Comparison of ENCODE assay signal across 23 cellular contexts in the genomic region with DNA sequence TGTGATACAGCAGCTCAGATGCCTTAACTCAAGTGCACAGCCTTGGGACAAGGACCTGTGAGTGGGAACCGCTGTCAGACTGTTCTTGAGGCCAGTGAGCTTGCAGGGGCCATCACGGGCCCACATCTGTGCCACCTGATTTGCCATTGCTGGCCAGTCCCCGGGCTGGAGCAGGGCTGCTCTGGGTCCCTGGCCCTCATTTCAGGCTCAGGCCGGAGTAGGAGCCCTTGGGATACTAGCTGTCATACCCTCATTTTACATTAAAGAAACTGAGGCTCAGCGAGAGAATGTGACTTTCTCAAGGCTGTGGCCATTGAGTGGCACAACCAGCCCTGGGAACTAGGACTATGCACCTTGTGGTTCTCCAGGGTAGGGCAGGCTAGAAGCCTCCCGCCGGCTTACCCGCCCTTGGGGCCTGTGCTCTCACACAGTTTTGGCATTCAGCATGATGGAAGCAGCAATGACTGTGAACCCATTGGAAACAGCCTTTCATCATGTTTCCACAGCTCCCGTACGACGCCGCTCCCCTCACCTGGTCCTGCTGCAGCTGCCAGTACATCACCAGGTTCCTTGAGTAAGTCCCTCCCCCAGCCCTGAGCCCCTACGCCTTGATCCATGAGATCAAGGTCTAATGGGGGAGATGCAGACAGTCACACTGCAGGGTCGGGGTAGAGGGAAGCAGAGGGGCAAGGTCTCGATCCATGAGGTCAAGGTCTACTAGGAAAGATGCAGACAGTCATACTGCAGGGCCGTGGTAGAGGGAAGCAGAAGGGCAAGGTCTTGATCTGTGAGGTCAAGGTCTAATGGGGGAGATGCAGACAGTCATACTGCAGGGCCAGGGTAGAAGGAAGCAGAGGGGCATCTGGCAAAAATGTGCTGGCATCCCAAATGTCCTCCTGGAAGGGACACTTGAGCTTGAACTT. TPM values are rescaled to one million over a fixed set of nuclear protein-coding genes. Genes with fewer than 3 reads are reported as not detected.
A peak's percentile ranks its signal among the peaks of the same experiment; 100 is the strongest.
DNase-seq lines count a peak whose midpoint lies in the region; FAIRE-seq and TF ChIP-seq lines count a peak whose summit lies in the region.
"Had no signal": no experiment of that assay in that cellular context is flagged by ENCODE, and none has a peak within 500 bp of the region (broad histone marks: within the 10 kb centered on the region; RNA-seq: fewer than 3 reads in every experiment).

No MANE protein-coding gene starts in this region.

- TF ChIP-seq CTCF in GM12875 (IDR thresholded peaks at IDR 0.05; ENCODE audit: borderline replicate concordance, insufficient read depth, low read depth, low read length) (peak; percentile 12; the same call in 1 of the 2 replicates), glutamatergic neuron (IDR thresholded peaks at IDR 0.05; ENCODE audit: partially characterized antibody, unreplicated experiment) (peak; percentile 16), suprapubic skin (IDR thresholded peaks at IDR 0.05) (no peak)

- no peaks in the 10 kb centered on the region for H3K36me3 ChIP-seq in suprapubic skin
- H3K36me3 ChIP-seq: neutrophil, Peyer's patch, SJCRH30, uterus had no signal

- H3K4me3 ChIP-seq in GM12875 (ENCODE audit: low read depth, low read length) = no peak overlapping the region
- no peak overlapping the region for H3K4me3 ChIP-seq in suprapubic skin
- H3K4me3 ChIP-seq: Peyer's patch, SJCRH30, uterus had no signal

- intact Hi-C loops in activated CD4-positive, alpha-beta memory T cell treated with anti-CD3 and anti-CD28 coated beads for 36 hours (cut with micrococcal nuclease) = no loop called here

- peaks cover 12% of the 10 kb centered on the region for H3K9me3 Mint-ChIP-seq in activated CD4-positive, alpha-beta memory T cell treated with anti-CD3 and anti-CD28 coated beads for 36 hours
- H3K9me3 Mint-ChIP-seq in glutamatergic neuron (ENCODE audit: unreplicated experiment) = peaks cover 3% of the 10 kb centered on the region
- H3K9me3 Mint-ChIP-seq: activated naive CD4-positive, alpha-beta T cell treated with anti-CD3 and anti-CD28 coated beads, Interleukin-2, amount 50 U/mL, for 24 hours; CD4-positive, alpha-beta T cell had no signal

- POLR2A ChIA-PET in activated CD4-positive, alpha-beta memory T cell treated with anti-CD3 and anti-CD28 coated beads for 36 hours (lab: Charles Lee) = no interaction called here

- H3K9me3 ChIP-seq in suprapubic skin = no peaks in the 10 kb centered on the region
- H3K9me3 ChIP-seq: neutrophil, Peyer's patch, SJCRH30, uterus had no signal

- CTCF ChIA-PET in activated CD4-positive, alpha-beta memory T cell treated with anti-CD3 and anti-CD28 coated beads for 36 hours (lab: Charles Lee) = no interaction called here

- peaks cover 8% of the 10 kb centered on the region for H3K36me3 Mint-ChIP-seq in activated CD4-positive, alpha-beta memory T cell treated with anti-CD3 and anti-CD28 coated beads for 36 hours
- no peaks in the 10 kb centered on the region for H3K36me3 Mint-ChIP-seq in glutamatergic neuron (ENCODE audit: unreplicated experiment)

- H3K27ac ChIP-seq in suprapubic skin = no peak overlapping the region
- H3K27ac ChIP-seq: neutrophil, Peyer's patch, SJCRH30, uterus had no signal

- H3K27ac Mint-ChIP-seq in activated CD4-positive, alpha-beta memory T cell treated with anti-CD3 and anti-CD28 coated beads for 36 hours = no peak overlapping the region
- H3K27ac Mint-ChIP-seq in glutamatergic neuron (ENCODE audit: unreplicated experiment) = no peak overlapping the region
- H3K27ac Mint-ChIP-seq: activated naive CD4-positive, alpha-beta T cell treated with anti-CD3 and anti-CD28 coated beads, Interleukin-2, amount 50 U/mL, for 24 hours; CD4-positive, alpha-beta T cell; T-cell had no signal

- no peak for TF ChIP-seq EP300 in suprapubic skin (IDR thresholded peaks at IDR 0.05)

- no peak overlapping the region for H3K4me3 Mint-ChIP-seq in activated CD4-positive, alpha-beta memory T cell treated with anti-CD3 and anti-CD28 coated beads for 36 hours
- no peak overlapping the region for H3K4me3 Mint-ChIP-seq in glutamatergic neuron (ENCODE audit: unreplicated experiment)
- H3K4me3 Mint-ChIP-seq: activated naive CD4-positive, alpha-beta T cell treated with anti-CD3 and anti-CD28 coated beads, Interleukin-2, amount 50 U/mL, for 24 hours; CD4-positive, alpha-beta T cell; T-cell had no signal

- no peaks in the 10 kb centered on the region for H3K27me3 Mint-ChIP-seq in activated CD4-positive, alpha-beta memory T cell treated with anti-CD3 and anti-CD28 coated beads for 36 hours
- H3K27me3 Mint-ChIP-seq in glutamatergic neuron (ENCODE audit: unreplicated experiment) = peaks cover 6% of the 10 kb centered on the region
- H3K27me3 Mint-ChIP-seq: activated naive CD4-positive, alpha-beta T cell treated with anti-CD3 and anti-CD28 coated beads, Interleukin-2, amount 50 U/mL, for 24 hours; CD4-positive, alpha-beta T cell; T-cell had no signal

- WGBS in suprapubic skin = 79% methylated on average over 12 of the region's 16 CpGs

- peaks cover 9% of the 10 kb centered on the region for H3K4me1 Mint-ChIP-seq in activated CD4-positive, alpha-beta memory T cell treated with anti-CD3 and anti-CD28 coated beads for 36 hours (ENCODE audit: low read depth)
- H3K4me1 Mint-ChIP-seq in glutamatergic neuron (ENCODE audit: low read depth, unreplicated experiment) = peaks cover 8% of the 10 kb centered on the region
- H3K4me1 Mint-ChIP-seq: activated naive CD4-positive, alpha-beta T cell treated with anti-CD3 and anti-CD28 coated beads, Interleukin-2, amount 50 U/mL, for 24 hours had no signal

- H3K4me1 ChIP-seq in suprapubic skin = no peaks in the 10 kb centered on the region
- H3K4me1 ChIP-seq: Peyer's patch, SJCRH30, uterus had no signal

- DNase-seq in activated CD4-positive, alpha-beta memory T cell treated with anti-CD3 and anti-CD28 coated beads for 36 hours = peak; percentile 5
- DNase-seq in glutamatergic neuron (no peak), suprapubic skin (ENCODE audit: low spot score in 2 of 2) (peak; percentile 22 to 55), GM12892 (ENCODE audit: insufficient read length) (no peak), NCI-H1105 treated with DMSO at 0.1 percent for 48 hours (lab: John Stamatoyannopoulos, UW) (no peak), midbrain (lab: John Stamatoyannopoulos, UW) (no peak)
- DNase-seq: activated CD4-positive, alpha-beta T cell treated with anti-CD3 and anti-CD28 coated beads for 1 hour; CD4-positive, alpha-beta T cell; cortex of kidney; HCEC 1CT; Kasumi-1; mammary epithelial cell; NCI-H1930; NCI-H69; SJCRH30; small intestine; uterus had no signal

- H3K27me3 ChIP-seq in suprapubic skin = no peaks in the 10 kb centered on the region
- H3K27me3 ChIP-seq: neutrophil, Peyer's patch, uterus had no signal

- no peak for FAIRE-seq in GM12892 (lab: Jason Lieb, UNC)
- FAIRE-seq: endometrium, small intestine had no signal

- TF ChIP-seq POLR2A in suprapubic skin (IDR thresholded peaks at IDR 0.05) (no peak), GM12892 (IDR thresholded peaks at IDR 0.05; ENCODE audit: low read depth, low read length) (no peak)

RNA-seq across cellular contexts. Expression of a gene that starts 42.2 kb away (rescaled TPM):
- 1 to 10 TPM; 1.3 to 1.7 TPM for total RNA-seq in activated CD4-positive, alpha-beta memory T cell treated with anti-CD3 and anti-CD28 coated beads for 36 hours
- 0.96 TPM for total RNA-seq in glutamatergic neuron (ENCODE audit: unreplicated experiment)
- 1 to 10 TPM in 3 of 4 donors, under 1 TPM in 1; 0.60 to 4.5 (median 2.0) TPM for total RNA-seq in suprapubic skin
- 2.3 TPM for polyA plus RNA-seq in GM12892 (2012; ENCODE audit: missing spikeins)

RNA-seq across cellular contexts. Expression of a gene that starts 44.4 kb away (rescaled TPM):
- total RNA-seq in activated CD4-positive, alpha-beta memory T cell treated with anti-CD3 and anti-CD28 coated beads for 36 hours = under 1 TPM in 1 of 2 experiments, not detected in 1; 0.81 TPM
- total RNA-seq in glutamatergic neuron (ENCODE audit: unreplicated experiment) (0.20 TPM), suprapubic skin (1 to 10 TPM in 1 of 4 donors, under 1 TPM in 2, not detected in 1; 0.23 to 1.7 (median 0.32) TPM)
- polyA plus RNA-seq in GM12892 (2012; ENCODE audit: missing spikeins) = 0.68 TPM

RNA-seq across cellular contexts. Expression of a gene that starts 44.5 kb away (rescaled TPM):
- total RNA-seq in activated CD4-positive, alpha-beta memory T cell treated with anti-CD3 and anti-CD28 coated beads for 36 hours = 10 to 100 TPM; 27.7 to 28.1 TPM
- total RNA-seq in glutamatergic neuron (ENCODE audit: unreplicated experiment) (17.2 TPM), suprapubic skin (10 to 100 TPM; 18.3 to 25.3 (median 22.2) TPM)
- 14.9 TPM for polyA plus RNA-seq in GM12892 (2012; ENCODE audit: missing spikeins)

Comparison
In these comparisons a context has a peak if more than half of its experiments do, and no peak if none do; other contexts are left out.
1. CTCF ChIP-seq: peak in GM12875 (single experiment) and glutamatergic neuron (single experiment); none in suprapubic skin (0 of 2).
2. DNase-seq: peak in activated CD4-positive, alpha-beta memory T cell treated with anti-CD3 and anti-CD28 coated beads for 36 hours (single experiment) and suprapubic skin (2 of 2); none in glutamatergic neuron (single experiment), GM12892 (single experiment), NCI-H1105 treated with DMSO at 0.1 percent for 48 hours (single experiment) and midbrain (single experiment).